8 cellular contexts compared by ENCODE assay signal in genomic region chr3:62318752-62319569, GRCh38. TPM values are rescaled to one million over a fixed set of nuclear protein-coding genes. Genes with fewer than 3 reads are reported as not detected.
DNase-seq lines count a peak whose midpoint lies in the region; ATAC-seq and TF ChIP-seq lines count a peak whose summit lies in the region.

No MANE protein-coding gene starts in this region.

- H3K4me1 Mint-ChIP-seq in naive thymus-derived CD4-positive, alpha-beta T cell = peaks cover 0 to 18% (median 10%) of the 10 kb centered on the region in 7 donors
- H3K4me1 Mint-ChIP-seq in stimulated activated effector memory CD8-positive, alpha-beta T cell treated with anti-CD3 and anti-CD28 coated beads, Interleukin-12 subunit alpha, Interleukin-12 subunit beta, amount 100 ng/mL, for 72 hours = peaks cover 8% of the 10 kb centered on the region

- H4K20me1 ChIP-seq in OCI-LY7 (ENCODE audit: insufficient read depth, low read length) = no peaks in the 10 kb centered on the region

- no peaks in the 10 kb centered on the region for H3K9me3 ChIP-seq in A673 (ENCODE audit: low read depth, low read length, poor library complexity, severe bottlenecking)
- no peaks in the 10 kb centered on the region for H3K9me3 ChIP-seq in OCI-LY7 (ENCODE audit: low read length)
- no peaks in the 10 kb centered on the region for H3K9me3 ChIP-seq in naive thymus-derived CD4-positive, alpha-beta T cell (ENCODE audit: control insufficient read depth in 2 of 3, low read length in 3 of 3)

- H3K4me1 ChIP-seq in A673 (ENCODE audit: insufficient read depth, low read length, poor library complexity, severe bottlenecking) = no peaks in the 10 kb centered on the region
- no peaks in the 10 kb centered on the region for H3K4me1 ChIP-seq in OCI-LY7 (ENCODE audit: insufficient read depth, low read length, poor library complexity, severe bottlenecking)
- H3K4me1 ChIP-seq in naive thymus-derived CD4-positive, alpha-beta T cell (ENCODE audit: control insufficient read depth in 2 of 2, insufficient read depth in 2 of 2, low read length in 2 of 2) = no peaks in the 10 kb centered on the region

- TF ChIP-seq CTCF in A673 (conservative IDR thresholded peaks at IDR 0.05; ENCODE audit: low read depth, low read length) (no peak), OCI-LY7 (conservative IDR thresholded peaks at IDR 0.05; ENCODE audit: low read length) (no peak)

- TSS peak; percentile 65 for BruUV-seq in A673 (replicated peaks; lab: Mats Ljungman, UMichigan)
- BruUV-seq in OCI-LY7 (replicated peaks; lab: Mats Ljungman, UMichigan) = no TSS peak

- H3K4me3 Mint-ChIP-seq in naive thymus-derived CD4-positive, alpha-beta T cell = peak overlapping the region; percentile 81 to 92 (median 88)
- H3K4me3 Mint-ChIP-seq in stimulated activated effector memory CD8-positive, alpha-beta T cell treated with anti-CD3 and anti-CD28 coated beads, Interleukin-12 subunit alpha, Interleukin-12 subunit beta, amount 100 ng/mL, for 72 hours = peak overlapping the region; percentile 84

- intact Hi-C loops in A673 (cut with micrococcal nuclease; ENCODE audit: unreplicated experiment) (loop anchor here (10.0 kb wide), 1 partner anchor 114 kb away; no protein-coding TSS in a partner anchor), OCI-LY7 (cut with micrococcal nuclease; ENCODE audit: unreplicated experiment) (no loop called here)
- intact Hi-C loops in naive thymus-derived CD4-positive, alpha-beta T cell (cut with micrococcal nuclease) = no loop called here

- H3K27me3 Mint-ChIP-seq in naive thymus-derived CD4-positive, alpha-beta T cell = peaks cover 8 to 63% (median 38%) of the 10 kb centered on the region in 5 donors

- H3K27me3 ChIP-seq in A673 (replicated peaks; ENCODE audit: insufficient read depth, low read depth, low read length, poor library complexity) = no peaks in the 10 kb centered on the region
- no peaks in the 10 kb centered on the region for H3K27me3 ChIP-seq in naive thymus-derived CD4-positive, alpha-beta T cell (ENCODE audit: control insufficient read depth in 2 of 2, insufficient read depth in 2 of 2, low read length in 2 of 2)

- H3K4me2 ChIP-seq in OCI-LY7 (ENCODE audit: low read length) = no peak overlapping the region

- POLR2A ChIA-PET in A673 (lab: Charles Lee; ENCODE audit: low non-redundant PET) = no interaction called here
- POLR2A ChIA-PET in OCI-LY7 (lab: Charles Lee) = no interaction called here
- POLR2A ChIA-PET in naive thymus-derived CD4-positive, alpha-beta T cell (lab: Charles Lee) = no interaction called here

- no peaks in the 10 kb centered on the region for H3K79me2 ChIP-seq in OCI-LY7 (ENCODE audit: insufficient read depth, low read depth, low read length)

- H3K36me3 Mint-ChIP-seq in naive thymus-derived CD4-positive, alpha-beta T cell = peaks cover 0 to 13% (median 4%) of the 10 kb centered on the region in 5 donors
- H3K36me3 Mint-ChIP-seq in stimulated activated effector memory CD8-positive, alpha-beta T cell treated with anti-CD3 and anti-CD28 coated beads, Interleukin-12 subunit alpha, Interleukin-12 subunit beta, amount 100 ng/mL, for 72 hours = peaks cover 7% of the 10 kb centered on the region

- DNase-seq in A673 (ENCODE audit: low spot score) = peak; percentile 81
- DNase-seq in OCI-LY7 (ENCODE audit: low spot score) = peak; percentile 8
- DNase-seq in activated T-helper 9 cell treated with anti-CD3 and anti-CD28 coated beads, Interleukin-2, amount 50 U/mL, for 16 hours (ENCODE audit: low read depth) = peak; percentile 61
- peak; percentile 77 for DNase-seq in fibroblast of peridontal ligament (ENCODE audit: extremely low read depth)
- peak; percentile 6 to 54 (median 39) for DNase-seq in naive thymus-derived CD4-positive, alpha-beta T cell
- peak; percentile 20 to 58 for DNase-seq in stimulated activated effector memory CD8-positive, alpha-beta T cell treated with anti-CD3 and anti-CD28 coated beads, Interleukin-12 subunit alpha, Interleukin-12 subunit beta, amount 100 ng/mL, for 72 hours (ENCODE audit: low spot score in 2 of 2)

- H3K4me3 ChIP-seq in A673 (ENCODE audit: low read depth, low read length, poor library complexity, severe bottlenecking) (peak overlapping the region; percentile 55), OCI-LY7 (ENCODE audit: low read depth, low read length, poor library complexity, severe bottlenecking) (no peak overlapping the region)
- peak overlapping the region; percentile 51 for H3K4me3 ChIP-seq in naive thymus-derived CD4-positive, alpha-beta T cell (ENCODE audit: low read length)

- no peak overlapping the region for H2AFZ ChIP-seq in OCI-LY7 (ENCODE audit: low read length)

- peak overlapping the region; percentile 52 to 90 (median 84) for H3K27ac Mint-ChIP-seq in naive thymus-derived CD4-positive, alpha-beta T cell
- peak overlapping the region; percentile 98 for H3K27ac Mint-ChIP-seq in stimulated activated effector memory CD8-positive, alpha-beta T cell treated with anti-CD3 and anti-CD28 coated beads, Interleukin-12 subunit alpha, Interleukin-12 subunit beta, amount 100 ng/mL, for 72 hours

- no peaks in the 10 kb centered on the region for H3K9me2 ChIP-seq in OCI-LY7 (ENCODE audit: insufficient read depth, low read length)

- peak; percentile 99 for ATAC-seq in GM19025 (IDR thresholded peaks at IDR 0.05; ENCODE audit: low read depth, unreplicated experiment)
- peak; percentile 96 for ATAC-seq in HG03378 (IDR thresholded peaks at IDR 0.05; ENCODE audit: unreplicated experiment)
- peak; percentile 94 for ATAC-seq in naive thymus-derived CD4-positive, alpha-beta T cell
- ATAC-seq in stimulated activated effector memory CD8-positive, alpha-beta T cell treated with anti-CD3 and anti-CD28 coated beads, Interleukin-12 subunit alpha, Interleukin-12 subunit beta, amount 100 ng/mL, for 72 hours = peak; percentile 94

- H3K36me3 ChIP-seq in A673 (ENCODE audit: insufficient read depth, low read length, poor library complexity, severe bottlenecking) (no peaks in the 10 kb centered on the region), OCI-LY7 (ENCODE audit: insufficient read depth, low read length) (no peaks in the 10 kb centered on the region)
- H3K36me3 ChIP-seq in naive thymus-derived CD4-positive, alpha-beta T cell (ENCODE audit: control insufficient read depth in 2 of 3, insufficient read depth in 3 of 3, low read length in 3 of 3) = no peaks in the 10 kb centered on the region

- peaks cover 3 to 39% (median 11%) of the 10 kb centered on the region in 11 donors for H3K9me3 Mint-ChIP-seq in naive thymus-derived CD4-positive, alpha-beta T cell
- peaks cover 9% of the 10 kb centered on the region for H3K9me3 Mint-ChIP-seq in stimulated activated effector memory CD8-positive, alpha-beta T cell treated with anti-CD3 and anti-CD28 coated beads, Interleukin-12 subunit alpha, Interleukin-12 subunit beta, amount 100 ng/mL, for 72 hours

- H3K27ac ChIP-seq in A673 (ENCODE audit: low read depth, low read length, poor library complexity, severe bottlenecking) (no peak overlapping the region), OCI-LY7 (ENCODE audit: low read depth, low read length, poor library complexity, severe bottlenecking) (no peak overlapping the region)
- no peak overlapping the region for H3K27ac ChIP-seq in naive thymus-derived CD4-positive, alpha-beta T cell (ENCODE audit: low read depth, low read length)

- CTCF ChIA-PET in A673 (lab: Charles Lee) = no interaction called here
- CTCF ChIA-PET in OCI-LY7 (lab: Charles Lee; ENCODE audit: unreplicated experiment) = no interaction called here
- CTCF ChIA-PET in naive thymus-derived CD4-positive, alpha-beta T cell (lab: Charles Lee) = no interaction called here

RNA-seq across cellular contexts. Expression of gene FEZF2, which starts 54.4 kb away (rescaled TPM):
- total RNA-seq in A673 (2021) (not detected in 2 replicates), OCI-LY7 (2022) (not detected in 2 replicates)
- total RNA-seq in OCI-LY7 (2014; rRNA removed; shearing (Covaris generic)) = not detected in 2 replicates
- not detected for total RNA-seq in naive thymus-derived CD4-positive, alpha-beta T cell
- polyA plus RNA-seq in naive thymus-derived CD4-positive, alpha-beta T cell = not detected

Comparison
In these comparisons a context has a peak if more than half of its experiments do, and no peak if none do; other contexts are left out.
1. DNase-seq: peak in every context shown above with its lines; median percentile 81 in A673; 77 in fibroblast of peridontal ligament; 61 in activated T-helper 9 cell treated with anti-CD3 and anti-CD28 coated beads, Interleukin-2, amount 50 U/mL, for 16 hours; 39 in naive thymus-derived CD4-positive, alpha-beta T cell; 39 in stimulated activated effector memory CD8-positive, alpha-beta T cell treated with anti-CD3 and anti-CD28 coated beads, Interleukin-12 subunit alpha, Interleukin-12 subunit beta, amount 100 ng/mL, for 72 hours; 8 in OCI-LY7.